ENCODE assay signal across 1 cellular context in the genomic region with DNA sequence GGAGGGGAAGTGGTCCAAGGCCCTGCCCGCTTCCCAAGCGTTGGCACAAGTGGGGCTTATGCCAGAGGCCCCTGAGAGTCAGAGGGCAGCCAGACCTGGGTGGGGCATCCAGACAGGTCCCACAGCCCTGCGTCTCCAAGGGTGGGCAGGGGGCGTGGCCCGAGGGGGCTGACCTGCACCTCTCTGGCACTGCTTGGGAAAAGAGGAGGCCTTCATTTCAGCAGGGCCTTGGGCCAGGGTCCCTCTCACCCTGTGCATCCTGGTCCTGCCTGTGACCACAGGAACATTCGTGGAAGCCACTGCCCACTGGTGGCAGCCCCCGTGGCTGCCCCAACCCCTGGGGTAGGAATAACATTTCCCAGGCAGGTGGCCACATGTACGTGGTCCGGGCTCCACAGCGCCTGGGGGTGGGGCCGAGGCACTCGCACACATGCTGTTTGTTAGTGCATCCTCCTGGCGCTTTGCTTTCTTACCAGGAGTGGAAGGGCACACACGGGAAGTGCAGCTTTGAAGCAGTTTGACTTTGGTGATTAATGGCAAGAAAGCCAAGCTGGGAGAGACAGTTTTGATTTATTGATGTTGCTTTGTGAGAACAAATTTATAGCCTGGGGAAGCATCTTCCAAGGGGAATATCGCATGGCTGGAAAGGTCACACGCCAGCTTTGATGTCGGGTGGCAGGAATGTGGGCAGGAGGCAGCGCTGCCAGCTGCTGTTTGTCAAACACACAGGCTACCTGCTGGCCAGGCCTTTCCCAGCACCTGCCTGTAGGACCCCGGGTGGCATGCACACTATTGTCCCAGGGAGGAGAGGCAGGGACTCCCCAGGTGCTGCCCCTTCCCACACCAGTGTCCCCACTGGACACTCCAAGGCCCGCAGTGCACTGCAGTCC.
A peak's percentile ranks its signal among the peaks of the same experiment; 100 is the strongest.
TF ChIP-seq lines count a peak whose summit lies in the region.

No MANE protein-coding gene starts in this region.

TF ChIP-seq in HepG2, 621 proteins besides CTCF, POLR2A, EP300 and RAD21 (continued from another document):
- TF ChIP-seq, protein P1, sequence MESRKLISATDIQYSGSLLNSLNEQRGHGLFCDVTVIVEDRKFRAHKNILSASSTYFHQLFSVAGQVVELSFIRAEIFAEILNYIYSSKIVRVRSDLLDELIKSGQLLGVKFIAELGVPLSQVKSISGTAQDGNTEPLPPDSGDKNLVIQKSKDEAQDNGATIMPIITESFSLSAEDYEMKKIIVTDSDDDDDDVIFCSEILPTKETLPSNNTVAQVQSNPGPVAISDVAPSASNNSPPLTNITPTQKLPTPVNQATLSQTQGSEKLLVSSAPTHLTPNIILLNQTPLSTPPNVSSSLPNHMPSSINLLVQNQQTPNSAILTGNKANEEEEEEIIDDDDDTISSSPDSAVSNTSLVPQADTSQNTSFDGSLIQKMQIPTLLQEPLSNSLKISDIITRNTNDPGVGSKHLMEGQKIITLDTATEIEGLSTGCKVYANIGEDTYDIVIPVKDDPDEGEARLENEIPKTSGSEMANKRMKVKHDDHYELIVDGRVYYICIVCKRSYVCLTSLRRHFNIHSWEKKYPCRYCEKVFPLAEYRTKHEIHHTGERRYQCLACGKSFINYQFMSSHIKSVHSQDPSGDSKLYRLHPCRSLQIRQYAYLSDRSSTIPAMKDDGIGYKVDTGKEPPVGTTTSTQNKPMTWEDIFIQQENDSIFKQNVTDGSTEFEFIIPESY (CRISPR knock-in tag; IDR thresholded peaks at IDR 0.05) = peak; percentile 83
- TF ChIP-seq RBM22 (optimal IDR thresholded peaks at IDR 0.05; ENCODE audit: low read length) (peak; percentile 94), DNMT1 (CRISPR knock-in tag; IDR thresholded peaks at IDR 0.05) (0 out of 2 replicates have a peak, but pooled peaks have one; percentile 67), SRSF1 (optimal IDR thresholded peaks at IDR 0.05; ENCODE audit: low read depth, low read length) (peak; percentile 33), ZNF205 (CRISPR knock-in tag; IDR thresholded peaks at IDR 0.05) (no peak), POLR2G (IDR thresholded peaks at IDR 0.05; ENCODE audit: low read depth, low read length) (peak; percentile 27), ZNF543 (CRISPR knock-in tag; IDR thresholded peaks at IDR 0.05) (0 out of 2 replicates have a peak, but pooled peaks have one; percentile 15), STAT5B (CRISPR knock-in tag; IDR thresholded peaks at IDR 0.05) (0 out of 2 replicates have a peak, but pooled peaks have one; percentile 55), ZNF138 (CRISPR knock-in tag; IDR thresholded peaks at IDR 0.05; ENCODE audit: low read depth) (peak; percentile 34; the same call in 1 of the 2 replicates), THAP11 (CRISPR knock-in tag; IDR thresholded peaks at IDR 0.05) (peak; percentile 4; the same call in 1 of the 2 replicates), ARNT2 (CRISPR knock-in tag; IDR thresholded peaks at IDR 0.05; ENCODE audit: low read depth) (peak; percentile 14; the same call in 1 of the 2 replicates), ZSCAN31 (CRISPR knock-in tag; IDR thresholded peaks at IDR 0.05; ENCODE audit: low read depth) (peak; percentile 22; the same call in 1 of the 2 replicates), ZNF768 (CRISPR knock-in tag; IDR thresholded peaks at IDR 0.05) (peak; percentile 10; the same call in 1 of the 2 replicates), SMAD3 (CRISPR knock-in tag; IDR thresholded peaks at IDR 0.05) (0 out of 2 replicates have a peak, but pooled peaks have one; percentile 28), ZNF558 (CRISPR knock-in tag; IDR thresholded peaks at IDR 0.05; ENCODE audit: borderline replicate concordance) (peak; percentile 56; the same call in 1 of the 2 replicates), TAF15 (IDR thresholded peaks at IDR 0.05; ENCODE audit: low read depth, low read length, poor library complexity, severe bottlenecking) (peak; percentile 55), GABPB1 (CRISPR knock-in tag; IDR thresholded peaks at IDR 0.05) (peak; percentile 14; the same call in 1 of the 2 replicates), SP140L (CRISPR knock-in tag; IDR thresholded peaks at IDR 0.05; ENCODE audit: borderline replicate concordance) (no peak), SOX13 (IDR thresholded peaks at IDR 0.05) (no peak), SOX13 (CRISPR knock-in tag; conservative IDR thresholded peaks at IDR 0.05 in 1 of 2, IDR thresholded peaks at IDR 0.05 in 1 of 2) (no peak; a peak in 1 of 4 replicates), KAT8 (CRISPR knock-in tag; IDR thresholded peaks at IDR 0.05) (no peak), SSRP1 (CRISPR knock-in tag; IDR thresholded peaks at IDR 0.05) (peak; percentile 89), NFATC3 (CRISPR knock-in tag; IDR thresholded peaks at IDR 0.05) (no peak), HES4 (CRISPR knock-in tag; IDR thresholded peaks at IDR 0.05; ENCODE audit: borderline replicate concordance) (peak; percentile 12; the same call in 1 of the 2 replicates), REL (CRISPR knock-in tag; conservative IDR thresholded peaks at IDR 0.05) (0 out of 2 replicates have a peak, but pooled peaks have one; percentile 40), RARG (CRISPR knock-in tag; IDR thresholded peaks at IDR 0.05; ENCODE audit: low read depth) (no peak), RXRA (CRISPR knock-in tag; IDR thresholded peaks at IDR 0.05) (peak; percentile 26; the same call in 1 of the 2 replicates), SAP130 (CRISPR knock-in tag; IDR thresholded peaks at IDR 0.05; ENCODE audit: low read depth) (0 out of 2 replicates have a peak, but pooled peaks have one; percentile 10), NONO (IDR thresholded peaks at IDR 0.05) (no peak), NONO (CRISPR knock-in tag; conservative IDR thresholded peaks at IDR 0.05) (peak; percentile 54; the same call in 1 of the 2 replicates), ZNF121 (CRISPR knock-in tag; IDR thresholded peaks at IDR 0.05) (no peak), YEATS2 (CRISPR knock-in tag; IDR thresholded peaks at IDR 0.05; ENCODE audit: borderline replicate concordance) (0 out of 2 replicates have a peak, but pooled peaks have one; percentile 11), RELA (CRISPR knock-in tag; IDR thresholded peaks at IDR 0.05) (0 out of 2 replicates have a peak, but pooled peaks have one; percentile 39)
- TF ChIP-seq, protein P2, sequence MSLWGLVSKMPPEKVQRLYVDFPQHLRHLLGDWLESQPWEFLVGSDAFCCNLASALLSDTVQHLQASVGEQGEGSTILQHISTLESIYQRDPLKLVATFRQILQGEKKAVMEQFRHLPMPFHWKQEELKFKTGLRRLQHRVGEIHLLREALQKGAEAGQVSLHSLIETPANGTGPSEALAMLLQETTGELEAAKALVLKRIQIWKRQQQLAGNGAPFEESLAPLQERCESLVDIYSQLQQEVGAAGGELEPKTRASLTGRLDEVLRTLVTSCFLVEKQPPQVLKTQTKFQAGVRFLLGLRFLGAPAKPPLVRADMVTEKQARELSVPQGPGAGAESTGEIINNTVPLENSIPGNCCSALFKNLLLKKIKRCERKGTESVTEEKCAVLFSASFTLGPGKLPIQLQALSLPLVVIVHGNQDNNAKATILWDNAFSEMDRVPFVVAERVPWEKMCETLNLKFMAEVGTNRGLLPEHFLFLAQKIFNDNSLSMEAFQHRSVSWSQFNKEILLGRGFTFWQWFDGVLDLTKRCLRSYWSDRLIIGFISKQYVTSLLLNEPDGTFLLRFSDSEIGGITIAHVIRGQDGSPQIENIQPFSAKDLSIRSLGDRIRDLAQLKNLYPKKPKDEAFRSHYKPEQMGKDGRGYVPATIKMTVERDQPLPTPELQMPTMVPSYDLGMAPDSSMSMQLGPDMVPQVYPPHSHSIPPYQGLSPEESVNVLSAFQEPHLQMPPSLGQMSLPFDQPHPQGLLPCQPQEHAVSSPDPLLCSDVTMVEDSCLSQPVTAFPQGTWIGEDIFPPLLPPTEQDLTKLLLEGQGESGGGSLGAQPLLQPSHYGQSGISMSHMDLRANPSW (CRISPR knock-in tag; IDR thresholded peaks at IDR 0.05; ENCODE audit: borderline replicate concordance) = 0 out of 2 replicates have a peak, but pooled peaks have one; percentile 40
- TF ChIP-seq, protein P3, sequence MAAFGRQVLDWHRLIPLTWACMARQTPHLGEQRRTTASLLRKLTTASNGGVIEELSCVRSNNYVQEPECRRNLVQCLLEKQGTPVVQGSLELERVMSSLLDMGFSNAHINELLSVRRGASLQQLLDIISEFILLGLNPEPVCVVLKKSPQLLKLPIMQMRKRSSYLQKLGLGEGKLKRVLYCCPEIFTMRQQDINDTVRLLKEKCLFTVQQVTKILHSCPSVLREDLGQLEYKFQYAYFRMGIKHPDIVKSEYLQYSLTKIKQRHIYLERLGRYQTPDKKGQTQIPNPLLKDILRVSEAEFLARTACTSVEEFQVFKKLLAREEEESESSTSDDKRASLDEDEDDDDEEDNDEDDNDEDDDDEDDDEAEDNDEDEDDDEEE (CRISPR knock-in tag; IDR thresholded peaks at IDR 0.05) = 0 out of 2 replicates have a peak, but pooled peaks have one; percentile 54
- TF ChIP-seq, protein P4, sequence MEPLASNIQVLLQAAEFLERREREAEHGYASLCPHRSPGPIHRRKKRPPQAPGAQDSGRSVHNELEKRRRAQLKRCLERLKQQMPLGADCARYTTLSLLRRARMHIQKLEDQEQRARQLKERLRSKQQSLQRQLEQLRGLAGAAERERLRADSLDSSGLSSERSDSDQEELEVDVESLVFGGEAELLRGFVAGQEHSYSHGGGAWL (CRISPR knock-in tag; IDR thresholded peaks at IDR 0.05) = peak; percentile 58; the same call in 1 of the 2 replicates
- TF ChIP-seq, protein P5, sequence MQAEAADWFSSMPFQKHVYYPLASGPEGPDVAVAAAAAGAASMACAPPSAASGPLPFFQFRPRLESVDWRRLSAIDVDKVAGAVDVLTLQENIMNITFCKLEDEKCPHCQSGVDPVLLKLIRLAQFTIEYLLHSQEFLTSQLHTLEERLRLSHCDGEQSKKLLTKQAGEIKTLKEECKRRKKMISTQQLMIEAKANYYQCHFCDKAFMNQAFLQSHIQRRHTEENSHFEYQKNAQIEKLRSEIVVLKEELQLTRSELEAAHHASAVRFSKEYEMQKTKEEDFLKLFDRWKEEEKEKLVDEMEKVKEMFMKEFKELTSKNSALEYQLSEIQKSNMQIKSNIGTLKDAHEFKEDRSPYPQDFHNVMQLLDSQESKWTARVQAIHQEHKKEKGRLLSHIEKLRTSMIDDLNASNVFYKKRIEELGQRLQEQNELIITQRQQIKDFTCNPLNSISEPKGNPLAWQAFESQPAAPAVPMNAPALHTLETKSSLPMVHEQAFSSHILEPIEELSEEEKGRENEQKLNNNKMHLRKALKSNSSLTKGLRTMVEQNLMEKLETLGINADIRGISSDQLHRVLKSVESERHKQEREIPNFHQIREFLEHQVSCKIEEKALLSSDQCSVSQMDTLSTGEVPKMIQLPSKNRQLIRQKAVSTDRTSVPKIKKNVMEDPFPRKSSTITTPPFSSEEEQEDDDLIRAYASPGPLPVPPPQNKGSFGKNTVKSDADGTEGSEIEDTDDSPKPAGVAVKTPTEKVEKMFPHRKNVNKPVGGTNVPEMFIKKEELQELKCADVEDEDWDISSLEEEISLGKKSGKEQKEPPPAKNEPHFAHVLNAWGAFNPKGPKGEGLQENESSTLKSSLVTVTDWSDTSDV (CRISPR knock-in tag; IDR thresholded peaks at IDR 0.05) = 0 out of 2 replicates have a peak, but pooled peaks have one; percentile 33
- TF ChIP-seq, protein P6, sequence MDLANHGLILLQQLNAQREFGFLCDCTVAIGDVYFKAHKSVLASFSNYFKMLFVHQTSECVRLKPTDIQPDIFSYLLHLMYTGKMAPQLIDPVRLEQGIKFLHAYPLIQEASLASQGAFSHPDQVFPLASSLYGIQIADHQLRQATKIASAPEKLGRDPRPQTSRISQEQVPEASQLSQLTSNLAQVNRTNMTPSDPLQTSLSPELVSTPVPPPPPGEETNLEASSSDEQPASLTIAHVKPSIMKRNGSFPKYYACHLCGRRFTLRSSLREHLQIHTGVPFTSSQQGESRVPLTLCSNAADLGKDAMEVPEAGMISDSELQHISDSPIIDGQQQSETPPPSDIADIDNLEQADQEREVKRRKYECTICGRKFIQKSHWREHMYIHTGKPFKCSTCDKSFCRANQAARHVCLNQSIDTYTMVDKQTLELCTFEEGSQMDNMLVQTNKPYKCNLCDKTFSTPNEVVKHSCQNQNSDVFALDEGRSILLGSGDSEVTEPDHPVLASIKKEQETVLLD (CRISPR knock-in tag; IDR thresholded peaks at IDR 0.05; ENCODE audit: low read depth) = 0 out of 2 replicates have a peak, but pooled peaks have one; percentile 26
- TF ChIP-seq, protein P7, sequence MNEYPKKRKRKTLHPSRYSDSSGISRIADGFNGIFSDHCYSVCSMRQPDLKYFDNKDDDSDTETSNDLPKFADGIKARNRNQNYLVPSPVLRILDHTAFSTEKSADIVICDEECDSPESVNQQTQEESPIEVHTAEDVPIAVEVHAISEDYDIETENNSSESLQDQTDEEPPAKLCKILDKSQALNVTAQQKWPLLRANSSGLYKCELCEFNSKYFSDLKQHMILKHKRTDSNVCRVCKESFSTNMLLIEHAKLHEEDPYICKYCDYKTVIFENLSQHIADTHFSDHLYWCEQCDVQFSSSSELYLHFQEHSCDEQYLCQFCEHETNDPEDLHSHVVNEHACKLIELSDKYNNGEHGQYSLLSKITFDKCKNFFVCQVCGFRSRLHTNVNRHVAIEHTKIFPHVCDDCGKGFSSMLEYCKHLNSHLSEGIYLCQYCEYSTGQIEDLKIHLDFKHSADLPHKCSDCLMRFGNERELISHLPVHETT (CRISPR knock-in tag; conservative IDR thresholded peaks at IDR 0.05) = peak; percentile 18; the same call in 1 of the 2 replicates
- TF ChIP-seq, protein P8, sequence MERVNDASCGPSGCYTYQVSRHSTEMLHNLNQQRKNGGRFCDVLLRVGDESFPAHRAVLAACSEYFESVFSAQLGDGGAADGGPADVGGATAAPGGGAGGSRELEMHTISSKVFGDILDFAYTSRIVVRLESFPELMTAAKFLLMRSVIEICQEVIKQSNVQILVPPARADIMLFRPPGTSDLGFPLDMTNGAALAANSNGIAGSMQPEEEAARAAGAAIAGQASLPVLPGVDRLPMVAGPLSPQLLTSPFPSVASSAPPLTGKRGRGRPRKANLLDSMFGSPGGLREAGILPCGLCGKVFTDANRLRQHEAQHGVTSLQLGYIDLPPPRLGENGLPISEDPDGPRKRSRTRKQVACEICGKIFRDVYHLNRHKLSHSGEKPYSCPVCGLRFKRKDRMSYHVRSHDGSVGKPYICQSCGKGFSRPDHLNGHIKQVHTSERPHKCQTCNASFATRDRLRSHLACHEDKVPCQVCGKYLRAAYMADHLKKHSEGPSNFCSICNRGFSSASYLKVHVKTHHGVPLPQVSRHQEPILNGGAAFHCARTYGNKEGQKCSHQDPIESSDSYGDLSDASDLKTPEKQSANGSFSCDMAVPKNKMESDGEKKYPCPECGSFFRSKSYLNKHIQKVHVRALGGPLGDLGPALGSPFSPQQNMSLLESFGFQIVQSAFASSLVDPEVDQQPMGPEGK (CRISPR knock-in tag; IDR thresholded peaks at IDR 0.05) = peak; percentile 51
- TF ChIP-seq, protein P9, sequence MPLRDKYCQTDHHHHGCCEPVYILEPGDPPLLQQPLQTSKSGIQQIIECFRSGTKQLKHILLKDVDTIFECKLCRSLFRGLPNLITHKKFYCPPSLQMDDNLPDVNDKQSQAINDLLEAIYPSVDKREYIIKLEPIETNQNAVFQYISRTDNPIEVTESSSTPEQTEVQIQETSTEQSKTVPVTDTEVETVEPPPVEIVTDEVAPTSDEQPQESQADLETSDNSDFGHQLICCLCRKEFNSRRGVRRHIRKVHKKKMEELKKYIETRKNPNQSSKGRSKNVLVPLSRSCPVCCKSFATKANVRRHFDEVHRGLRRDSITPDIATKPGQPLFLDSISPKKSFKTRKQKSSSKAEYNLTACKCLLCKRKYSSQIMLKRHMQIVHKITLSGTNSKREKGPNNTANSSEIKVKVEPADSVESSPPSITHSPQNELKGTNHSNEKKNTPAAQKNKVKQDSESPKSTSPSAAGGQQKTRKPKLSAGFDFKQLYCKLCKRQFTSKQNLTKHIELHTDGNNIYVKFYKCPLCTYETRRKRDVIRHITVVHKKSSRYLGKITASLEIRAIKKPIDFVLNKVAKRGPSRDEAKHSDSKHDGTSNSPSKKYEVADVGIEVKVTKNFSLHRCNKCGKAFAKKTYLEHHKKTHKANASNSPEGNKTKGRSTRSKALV (CRISPR knock-in tag; IDR thresholded peaks at IDR 0.05) = no peak
